37 cellular contexts compared by ENCODE assay signal in the genomic region with DNA sequence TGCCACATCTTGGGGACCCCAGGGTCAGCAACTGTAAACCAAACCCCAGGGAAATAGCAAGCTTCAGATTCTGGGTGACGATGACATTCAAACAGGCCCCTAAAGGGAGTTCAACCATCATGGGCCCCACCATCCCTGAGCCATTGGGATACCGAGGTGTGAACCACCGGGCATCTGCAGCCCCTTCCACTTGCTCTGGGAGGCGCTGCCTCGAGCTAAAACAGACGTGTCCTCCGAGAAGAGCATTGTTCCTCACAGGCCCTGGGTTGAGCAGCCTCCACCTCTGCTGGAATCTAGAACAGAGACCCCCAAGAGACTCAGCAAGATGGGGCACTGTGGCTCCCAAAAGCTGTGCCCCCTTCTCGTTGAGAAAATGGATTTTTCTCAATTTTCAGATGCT. TPM values are rescaled to one million over a fixed set of nuclear protein-coding genes. Genes with fewer than 3 reads are reported as not detected.
"Had no signal": no experiment of that assay in that cellular context is flagged by ENCODE, and none has a peak within 500 bp of the region (broad histone marks: within the 10 kb centered on the region; RNA-seq: fewer than 3 reads in every experiment).

No MANE protein-coding gene starts in this region.

- ATAC-seq: activated CD4-positive, CD25-positive, alpha-beta regulatory T cell treated with anti-CD3 and anti-CD28 coated beads, Interleukin-2, amount 50 U/mL, for 24 hours; body of pancreas; effector memory CD8-positive, alpha-beta T cell; gastroesophageal sphincter; sciatic nerve; stimulated activated naive CD8-positive, alpha-beta T cell treated with anti-CD3 and anti-CD28 coated beads, Interleukin-15, Interleukin-2, amounts not matched to agents 100 U/mL and 50 U/mL, for 24 hours had no signal

- H3K36me3 Mint-ChIP-seq: activated naive CD8-positive, alpha-beta T cell treated with anti-CD3 and anti-CD28 coated beads for 36 hours; immature natural killer cell; mesothelial cell of epicardium; naive B cell had no signal

- H3K4me3 ChIP-seq: adrenal gland, body of pancreas, colonic mucosa, gastroesophageal sphincter, ovary, skin epidermis, thoracic aorta, uterus had no signal

- H3K27ac Mint-ChIP-seq: activated naive CD4-positive, alpha-beta T cell treated with anti-CD3 and anti-CD28 coated beads for 36 hours; activated naive CD8-positive, alpha-beta T cell treated with anti-CD3 and anti-CD28 coated beads for 36 hours; activated T-helper 1 cell treated with anti-CD3 and anti-CD28 coated beads, Interleukin-12 subunit alpha, Interleukin-12 subunit beta, Interleukin-2, Interleukin-4 antibody, amounts not matched to agents 30 ng/mL and 10 ng/mL and 1 ng/mL, durations not matched to agents 14 hours and 24 hours and 36 hours; effector memory CD8-positive, alpha-beta T cell; mesothelial cell of epicardium; naive B cell; progenitor cell of endocrine pancreas had no signal

- H3K27ac ChIP-seq: adrenal gland, body of pancreas, colonic mucosa, gastroesophageal sphincter, ovary, skin epidermis, thoracic aorta, uterus had no signal

- H3K36me3 ChIP-seq: adrenal gland, colonic mucosa, gastroesophageal sphincter, ovary, thoracic aorta, uterus had no signal

- DNase-seq: activated CD4-positive, alpha-beta T cell treated with anti-CD3 and anti-CD28 coated beads for 48 hours; activated CD4-positive, alpha-beta T cell treated with anti-CD3 and anti-CD28 coated beads, Interleukin-2, amount 50 U/mL, for 48 hours; activated CD8-positive, alpha-beta memory T cell treated with anti-CD3 and anti-CD28 coated beads for 24 hours; activated effector memory CD4-positive, alpha-beta T cell treated with anti-CD3 and anti-CD28 coated beads, Interleukin-2, amount 50 U/mL, for 16 hours; activated naive CD4-positive, alpha-beta T cell treated with anti-CD3 and anti-CD28 coated beads for 36 hours; activated naive CD8-positive, alpha-beta T cell treated with anti-CD3 and anti-CD28 coated beads for 36 hours; activated T-cell treated with anti-CD3 and anti-CD28 coated beads, Interleukin-2, amount 50 U/mL, for 1 hour; adrenal gland; aorta; body of pancreas; colonic mucosa; effector memory CD8-positive, alpha-beta T cell; hippocampal formation; immature natural killer cell; kidney; left colon; naive B cell; ovary; stimulated activated CD4-positive, alpha-beta T cell treated with anti-CD3 and anti-CD28 coated beads, Interleukin-12 subunit alpha, Interleukin-12 subunit beta, amount 100 ng/mL, for 4 hours; stimulated activated CD4-positive, alpha-beta T cell treated with anti-CD3 and anti-CD28 coated beads, Interleukin-4, amount 100 ng/mL, for 1 hour; stimulated activated naive CD8-positive, alpha-beta T cell treated with anti-CD3 and anti-CD28 coated beads, Interleukin-15, Interleukin-2, amounts not matched to agents 100 U/mL and 50 U/mL, for 24 hours; trophoblast cell; uterus had no signal

- H3K27me3 ChIP-seq: adrenal gland, body of pancreas, colonic mucosa, gastroesophageal sphincter, ovary, uterus had no signal

- H3K4me3 Mint-ChIP-seq: activated naive CD4-positive, alpha-beta T cell treated with anti-CD3 and anti-CD28 coated beads for 36 hours; activated naive CD8-positive, alpha-beta T cell treated with anti-CD3 and anti-CD28 coated beads for 36 hours; activated T-helper 1 cell treated with anti-CD3 and anti-CD28 coated beads, Interleukin-12 subunit alpha, Interleukin-12 subunit beta, Interleukin-2, Interleukin-4 antibody, amounts not matched to agents 30 ng/mL and 10 ng/mL and 1 ng/mL, durations not matched to agents 14 hours and 24 hours and 36 hours; effector memory CD8-positive, alpha-beta T cell; immature natural killer cell; mesothelial cell of epicardium; naive B cell had no signal

- H3K4me1 Mint-ChIP-seq: mesothelial cell of epicardium had no signal

- H3K4me1 ChIP-seq: adrenal gland, uterus had no signal

- H3K9me3 ChIP-seq: adrenal gland, body of pancreas, colonic mucosa, gastroesophageal sphincter, ovary, thoracic aorta, uterus had no signal

- H3K9me3 Mint-ChIP-seq: activated naive CD4-positive, alpha-beta T cell treated with anti-CD3 and anti-CD28 coated beads for 36 hours; activated naive CD8-positive, alpha-beta T cell treated with anti-CD3 and anti-CD28 coated beads for 36 hours; activated T-helper 1 cell treated with anti-CD3 and anti-CD28 coated beads, Interleukin-12 subunit alpha, Interleukin-12 subunit beta, Interleukin-2, Interleukin-4 antibody, amounts not matched to agents 30 ng/mL and 10 ng/mL and 1 ng/mL, durations not matched to agents 14 hours and 24 hours and 36 hours; effector memory CD8-positive, alpha-beta T cell; mesothelial cell of epicardium; naive B cell had no signal

RNA-seq across cellular contexts. Expression of a gene that starts 47.6 kb away (rescaled TPM):
- total RNA-seq: activated naive CD4-positive, alpha-beta T cell treated with anti-CD3 and anti-CD28 coated beads for 36 hours; dermis microvascular lymphatic vessel endothelial cell; endothelial cell of umbilical vein; fibroblast of lung; fibroblast of villous mesenchyme; gastroesophageal sphincter; lower leg skin; renal cortical epithelial cell had no signal
